ENCODE assay signal across 10 cellular contexts in genomic region chr7:102444961-102445673, GRCh38. TPM values are rescaled to one million over a fixed set of nuclear protein-coding genes. Genes with fewer than 3 reads are reported as not detected.
DNase-seq lines count a peak whose midpoint lies in the region; ATAC-seq and TF ChIP-seq lines count a peak whose summit lies in the region.
"Had no signal": no experiment of that assay in that cellular context is flagged by ENCODE, and none has a peak within 500 bp of the region (broad histone marks: within the 10 kb centered on the region; RNA-seq: fewer than 3 reads in every experiment).

No MANE protein-coding gene starts in this region.

- H3K14ac ChIP-seq in trophoblast cell (ENCODE audit: low read length): no peak overlapping the region

- no peak overlapping the region for H3K18ac ChIP-seq in trophoblast cell (ENCODE audit: low read length)

- WGBS in adrenal gland, 4 donors: 91 to 92% (median 92%) methylated on average over 16 to 17 of the region's 17 CpGs
- no CpG with 5 or more reads among the region's 17 CpGs for WGBS in trophoblast cell (ENCODE audit: extremely low coverage, insufficient coverage, insufficient read length)

- no peak overlapping the region for H3K4me3 ChIP-seq in adrenal gland
- H3K4me3 ChIP-seq in trophoblast cell (ENCODE audit: low read depth, low read length): no peak overlapping the region

- H2BK5ac ChIP-seq in trophoblast cell (ENCODE audit: low read depth, low read length, poor library complexity): no peak overlapping the region

- no peaks in the 10 kb centered on the region for H3K79me2 ChIP-seq in trophoblast cell (ENCODE audit: control insufficient read depth, insufficient read depth, low read length, poor library complexity)

- no peak overlapping the region for H3K4me2 ChIP-seq in trophoblast cell (ENCODE audit: low read length)

- H3K9ac ChIP-seq in trophoblast cell (ENCODE audit: low read length): no peak overlapping the region

- H2AK5ac ChIP-seq in trophoblast cell (ENCODE audit: low read length): no peak overlapping the region

- TF ChIP-seq CTCF in GM20000 (IDR thresholded peaks at IDR 0.05; ENCODE audit: extremely low read depth, missing control alignments) (no peak), adrenal gland (IDR thresholded peaks at IDR 0.05) (no peak)

- H3K9me3 ChIP-seq in adrenal gland (replicated peaks in 1 of 3): no peaks in the 10 kb centered on the region
- no peaks in the 10 kb centered on the region for H3K9me3 ChIP-seq in trophoblast cell (ENCODE audit: insufficient read depth, low read depth, low read length)

- H3K79me1 ChIP-seq in trophoblast cell (ENCODE audit: low read length): no peaks in the 10 kb centered on the region

- peaks cover 0 to 19% of the 10 kb centered on the region in 2 donors for H3K36me3 ChIP-seq in adrenal gland (replicated peaks in 1 of 2)
- H3K36me3 ChIP-seq in trophoblast cell (ENCODE audit: control insufficient read depth in 1 of 2, insufficient read depth in 2 of 2, low read length in 2 of 2): peaks cover 29 to 34% of the 10 kb centered on the region in 2 experiments

- H3K27me3 ChIP-seq in adrenal gland (no peaks in the 10 kb centered on the region), trophoblast cell (ENCODE audit: insufficient read depth, low read length) (no peaks in the 10 kb centered on the region)

- H3K27ac ChIP-seq in adrenal gland: no peak overlapping the region
- H3K27ac ChIP-seq in trophoblast cell (ENCODE audit: low read depth, low read length): no peak overlapping the region

- intact Hi-C loops in adrenal gland (cut with DNase I): no loop called here

- H2BK120ac ChIP-seq in trophoblast cell (ENCODE audit: insufficient read depth, low read length, poor library complexity): no peak overlapping the region

- no peak overlapping the region for H4K8ac ChIP-seq in trophoblast cell (ENCODE audit: low read depth, low read length)

- no peak overlapping the region for H2AFZ ChIP-seq in trophoblast cell (ENCODE audit: insufficient read depth, low read length, poor library complexity)

- no peak overlapping the region for H4K91ac ChIP-seq in trophoblast cell (ENCODE audit: low read depth, low read length)

- DNase-seq in GM20000 (ENCODE audit: low spot score) (peak; percentile 83), germinal center (ENCODE audit: low spot score) (peak; percentile 60), adrenal gland (no peak), DMS79 treated with DMSO at 0.1 percent for 48 hours (lab: John Stamatoyannopoulos, UW) (no peak), trophoblast cell (no peak), midbrain (lab: John Stamatoyannopoulos, UW) (no peak)
- DNase-seq: anterior cingulate cortex, NCI-H345 had no signal

- no peak overlapping the region for H4K12ac ChIP-seq in trophoblast cell (ENCODE audit: low read depth, low read length)

- H3K4me1 ChIP-seq in adrenal gland (replicated peaks in 1 of 2): peaks cover 7 to 8% of the 10 kb centered on the region in 2 donors
- peaks cover 4 to 5% of the 10 kb centered on the region in 2 experiments for H3K4me1 ChIP-seq in trophoblast cell (ENCODE audit: control insufficient read depth in 1 of 2, insufficient read depth in 2 of 2, low read length in 2 of 2)

- ATAC-seq in GM18505 (IDR thresholded peaks at IDR 0.05; ENCODE audit: unreplicated experiment) (no peak), HG03108 (IDR thresholded peaks at IDR 0.05; ENCODE audit: unreplicated experiment) (peak; percentile 47)

- no peak overlapping the region for H2BK12ac ChIP-seq in trophoblast cell (ENCODE audit: low read length)

- TF ChIP-seq POLR2A in GM18505 (IDR thresholded peaks at IDR 0.05; ENCODE audit: borderline replicate concordance, extremely low read depth, insufficient read depth, insufficient read length) (peak; percentile 48), adrenal gland (IDR thresholded peaks at IDR 0.05) (no peak)

- no peak overlapping the region for H3K23ac ChIP-seq in trophoblast cell (ENCODE audit: low read length)

- no peak overlapping the region for H3K4ac ChIP-seq in trophoblast cell (ENCODE audit: low read depth, low read length)

RNA-seq across cellular contexts. Expression of gene ORAI2, which starts 11.7 kb away (rescaled TPM):
- 100 to 1,000 TPM in 1 of 8 donors, 10 to 100 TPM in 7; 25.7 to 110 (median 43.1) TPM for total RNA-seq in adrenal gland
- 10 to 100 TPM in 1 of 3 donors, 1 to 10 TPM in 2; 7.0 to 12.7 (median 7.0) TPM for polyA plus RNA-seq in adrenal gland
- polyA plus RNA-seq in trophoblast cell (2013): 21.6 and 23.0 TPM in 2 replicates

RNA-seq across cellular contexts. Expression of gene ALKBH4, which starts 19.5 kb away (rescaled TPM):
- total RNA-seq in adrenal gland: 10 to 100 TPM; 12.1 to 37.4 (median 12.8) TPM
- polyA plus RNA-seq in adrenal gland: 1 to 10 TPM; 6.0 to 9.2 (median 9.1) TPM
- 7.3 TPM in 2 replicates for polyA plus RNA-seq in trophoblast cell (2013)

RNA-seq across cellular contexts. Expression of gene LRWD1, which starts 19.7 kb away (rescaled TPM):
- 10 to 100 TPM; 13.0 to 48.9 (median 25.1) TPM for total RNA-seq in adrenal gland
- polyA plus RNA-seq in adrenal gland: 10 to 100 TPM in 2 of 3 donors, 1 to 10 TPM in 1; 7.3 to 24.5 (median 22.9) TPM
- 8.4 and 8.7 TPM in 2 replicates for polyA plus RNA-seq in trophoblast cell (2013)

RNA-seq across cellular contexts. Expression of gene POLR2J, which starts 33.6 kb away (rescaled TPM):
- total RNA-seq in adrenal gland: 10 to 100 TPM; 15.0 to 63.5 (median 52.5) TPM
- polyA plus RNA-seq in adrenal gland: 100 to 1,000 TPM in 2 of 3 donors, 10 to 100 TPM in 1; 75.8 to 295 (median 172) TPM
- 130 and 136 TPM in 2 replicates for polyA plus RNA-seq in trophoblast cell (2013)

RNA-seq across cellular contexts. Expression of gene PRKRIP1, which starts 49.0 kb away (rescaled TPM):
- total RNA-seq in adrenal gland: 10 to 100 TPM; 19.4 to 54.7 (median 31.1) TPM
- 100 to 1,000 TPM in 1 of 3 donors, 10 to 100 TPM in 2; 27.7 to 114 (median 65.9) TPM for polyA plus RNA-seq in adrenal gland
- 23.6 and 26.4 TPM in 2 replicates for polyA plus RNA-seq in trophoblast cell (2013)

Comparison
In these comparisons a context has a peak if more than half of its experiments do, and no peak if none do; other contexts are left out.
1. DNase-seq: peak in GM20000 (single experiment) and germinal center (single experiment); none in adrenal gland (0 of 7), DMS79 treated with DMSO at 0.1 percent for 48 hours (single experiment), trophoblast cell (0 of 2) and midbrain (single experiment).